Comparison of ENCODE assay signal across 20 cellular contexts in genomic region chr11:124935548-124936514, GRCh38. TPM values are rescaled to one million over a fixed set of nuclear protein-coding genes. Genes with fewer than 3 reads are reported as not detected.
DNase-seq lines count a peak whose midpoint lies in the region; ATAC-seq and TF ChIP-seq lines count a peak whose summit lies in the region.
"Had no signal": no experiment of that assay in that cellular context is flagged by ENCODE, and none has a peak within 500 bp of the region (broad histone marks: within the 10 kb centered on the region; RNA-seq: fewer than 3 reads in every experiment).

Gene HEPACAM (minus strand): TSS chr11:124936047. CDS start chr11:124936006, 41 bp downstream.

- no peaks in the 10 kb centered on the region for H3K9me3 ChIP-seq in fibroblast of lung (ENCODE audit: control insufficient read depth, insufficient read depth, low read depth, low read length)
- H3K9me3 ChIP-seq: Caco-2, transverse colon had no signal

- no peaks in the 10 kb centered on the region for H3K79me2 ChIP-seq in fibroblast of lung (ENCODE audit: control insufficient read depth, insufficient read depth, low read length)
- H3K79me2 ChIP-seq: hepatocyte had no signal

- peak within 1 kb of the TSS; percentile 56 for H3K27ac ChIP-seq in fibroblast of lung (ENCODE audit: insufficient read depth, low read length)
- H3K27ac ChIP-seq in substantia nigra (ENCODE audit: low read depth, low read length, poor library complexity, severe bottlenecking) = peak within 1 kb of the TSS; percentile 100
- H3K27ac ChIP-seq: transverse colon had no signal

- DNase-seq in amygdala (lab: John Stamatoyannopoulos, UW) (peak in 51 of 56 donors; percentile 25 to 94 (median 71)), fibroblast of lung (ENCODE audit: low read depth in 2 of 2) (no peak), middle frontal gyrus (ENCODE audit: extremely low spot score, low spot score) (peak; percentile 63), substantia nigra (lab: John Stamatoyannopoulos, UW) (peak in 47 of 49 donors; percentile 29 to 93 (median 74)), left colon (no peak), posterior vena cava (ENCODE audit: low spot score) (no peak)
- DNase-seq: activated CD4-positive, alpha-beta T cell treated with anti-CD3 and anti-CD28 coated beads, Interleukin-2, amount 10 ng/mL, durations not matched to agents 24 days and 14 days; activated CD8-positive, alpha-beta memory T cell treated with anti-CD3 and anti-CD28 coated beads, Interleukin-2, amount 50 U/mL, for 4 hours; activated gamma-delta T cell; AML-193; NCI-H1436; NCI-H524 treated with DMSO at 0.1 percent for 48 hours; Right ventricle myocardium superior; T-cell; transverse colon had no signal

- no peaks in the 10 kb centered on the region for H4K20me1 ChIP-seq in fibroblast of lung (ENCODE audit: control insufficient read depth, extremely low read depth, insufficient read depth, low read length)

- TF ChIP-seq CTCF in fibroblast of lung (conservative IDR thresholded peaks at IDR 0.05 in 1 of 2, IDR thresholded peaks at IDR 0.05 in 1 of 2; ENCODE audit: low read depth in 1 of 2, low read length in 2 of 2) = no peak

- no peak within 1 kb of the TSS for H3K4me2 ChIP-seq in fibroblast of lung (ENCODE audit: extremely low read depth, insufficient read depth, low read length)
- H3K4me2 ChIP-seq: hepatocyte had no signal

- intact Hi-C loops in left colon (cut with DNase I, micrococcal nuclease) (no loop called here), posterior vena cava (cut with DNase I) (no loop called here)

- H3K4me1 ChIP-seq in fibroblast of lung (ENCODE audit: control insufficient read depth, extremely low read depth, insufficient read depth, low read length) = peaks cover 15% of the 10 kb centered on the region
- H3K4me1 ChIP-seq: transverse colon had no signal

- no peak within 1 kb of the TSS for H3K4me3 ChIP-seq in fibroblast of lung (replicated peaks in 1 of 4; ENCODE audit: control extremely low read depth in 1 of 4, insufficient read depth in 1 of 4, low read depth in 3 of 4, low read length in 4 of 4)
- H3K4me3 ChIP-seq: hepatocyte, transverse colon had no signal

- H3K9ac ChIP-seq in fibroblast of lung (ENCODE audit: insufficient read depth, low read length) = no peak within 1 kb of the TSS

- ATAC-seq in left colon (no peak), GM21360 (IDR thresholded peaks at IDR 0.05; ENCODE audit: unreplicated experiment) (no peak), HG02885 (IDR thresholded peaks at IDR 0.05; ENCODE audit: poor library complexity, unreplicated experiment) (no peak)
- ATAC-seq: stimulated activated effector memory CD8-positive, alpha-beta T cell treated with anti-CD3 and anti-CD28 coated beads, Interleukin-12 subunit alpha, Interleukin-12 subunit beta, amount 100 ng/mL, for 72 hours; T-cell had no signal

- no peaks in the 10 kb centered on the region for H3K27me3 ChIP-seq in fibroblast of lung (ENCODE audit: control insufficient read depth, insufficient read depth, low read length)

- H2AFZ ChIP-seq in fibroblast of lung (ENCODE audit: low read length) = no peak within 1 kb of the TSS

- no peaks in the 10 kb centered on the region for H3K36me3 ChIP-seq in fibroblast of lung (ENCODE audit: control insufficient read depth, insufficient read depth, low read length)
- H3K36me3 ChIP-seq: transverse colon had no signal

RNA-seq across cellular contexts. Expression of gene HEPACAM, which starts in this region (rescaled TPM):
- under 0.01 TPM in 1 of 2 replicates, not detected in the other for total RNA-seq in fibroblast of lung
- 0.08 and 0.11 TPM in 2 replicates for polyA plus RNA-seq in fibroblast of lung
- 0.05 and 0.16 TPM in 2 replicates for polyA plus RNA-seq in fibroblast of lung (2012)
- polyA minus RNA-seq in fibroblast of lung (ENCODE audit: low replicate concordance) = 13.9 TPM in 1 of 2 replicates, not detected in the other
- total RNA-seq in left colon = under 1 TPM in 1 of 2 donors, not detected in 1; 0.14 TPM
- total RNA-seq in posterior vena cava = under 1 TPM; 0.28 to 0.48 TPM
- total RNA-seq: activated CD4-positive, alpha-beta T cell treated with anti-CD3 and anti-CD28 coated beads, Interleukin-2, amount 10 ng/mL, durations not matched to agents 24 days and 14 days; T-cell had no signal
- polyA plus RNA-seq: hepatocyte had no signal

Comparison
In these comparisons a context has a peak if more than half of its experiments do, and no peak if none do; other contexts are left out.
1. DNase-seq: peak in amygdala (51 of 56), middle frontal gyrus (single experiment) and substantia nigra (47 of 49); none in fibroblast of lung (0 of 2), left colon (0 of 2) and posterior vena cava (single experiment).